24 cellular contexts compared by ENCODE assay signal in genomic region chr10:16117305-16117695, GRCh38.
"Had no signal": no experiment of that assay in that cellular context is flagged by ENCODE, and none has a peak within 500 bp of the region (broad histone marks: within the 10 kb centered on the region; RNA-seq: fewer than 3 reads in every experiment).

No MANE protein-coding gene starts in this region.

- H3K4me1 ChIP-seq: Peyer's patch, SJCRH30 had no signal

- H2AFZ ChIP-seq: PC-9 had no signal

- H3K27ac ChIP-seq: HL-60, KMS-11, PC-9, Peyer's patch, SJCRH30 had no signal

- H3K4me2 ChIP-seq: KMS-11, PC-9 had no signal

- DNase-seq: Kasumi-1; MM.1S; NCI-H1092 treated with DMSO at 0.1 percent for 48 hours; NCI-H1436; NCI-H187; NCI-H2029; NCI-H2081 treated with DMSO at 0.1 percent for 48 hours; NCI-H2171; NCI-H226; NCI-H510A treated with DMSO at 0.1 percent for 48 hours; NCI-H526; NCI-H748 treated with DMSO at 0.1 percent for 48 hours; NK-92 treated with Interleukin-12 subunit alpha and Interleukin-12 subunit beta, amount 100 ng/mL, for 24 hours; OCI-M1; PC-9; Peyer's patch; SHP77 treated with DMSO at 0.1 percent for 48 hours; SJCRH30 had no signal

- H3K9me3 ChIP-seq: Peyer's patch, SJCRH30 had no signal

- FAIRE-seq: HTR-8/SVneo, K562 had no signal

- H3K27me3 ChIP-seq: Peyer's patch, SJCRH30 had no signal

- ATAC-seq: K562, Right ventricle myocardium inferior, SK-N-SH treated with all-trans-retinoic acid at 6 μM for 48 hours had no signal

- H3K4me3 ChIP-seq: K562, PC-9, Peyer's patch, SJCRH30 had no signal

- H3K36me3 ChIP-seq: Peyer's patch, SJCRH30 had no signal

- H3K9ac ChIP-seq: KMS-11 had no signal
